In genomic region chr7:12244129-12244528, GRCh38 we compare ENCODE assay signal across 8 cellular contexts. TPM values are rescaled to one million over a fixed set of nuclear protein-coding genes. Genes with fewer than 3 reads are reported as not detected.
DNase-seq lines count a peak whose midpoint lies in the region; ATAC-seq and TF ChIP-seq lines count a peak whose summit lies in the region.

No MANE protein-coding gene starts in this region.

- no peaks in the 10 kb centered on the region for H3K9me3 ChIP-seq in A673 (ENCODE audit: low read depth, low read length, poor library complexity, severe bottlenecking)
- H3K9me3 ChIP-seq in PC-9 (ENCODE audit: insufficient read depth, low read depth), result no peaks in the 10 kb centered on the region
- H3K9me3 ChIP-seq in effector memory CD4-positive, alpha-beta T cell (ENCODE audit: control insufficient read depth, low read length), result no peaks in the 10 kb centered on the region

- peak; percentile 60 for ATAC-seq in GM19463 (IDR thresholded peaks at IDR 0.05; ENCODE audit: unreplicated experiment)
- peak; percentile 36 for ATAC-seq in foreskin keratinocyte
- no peak for ATAC-seq in GM18909 (IDR thresholded peaks at IDR 0.05; ENCODE audit: poor library complexity, unreplicated experiment)
- ATAC-seq in omental fat pad (ENCODE audit: low FRiP score), result no peak

- no peaks in the 10 kb centered on the region for H3K79me2 ChIP-seq in PC-9 (ENCODE audit: low read depth)

- H3K36me3 ChIP-seq in A673 (ENCODE audit: insufficient read depth, low read length, poor library complexity, severe bottlenecking) (no peaks in the 10 kb centered on the region), PC-9 (ENCODE audit: low read depth) (no peaks in the 10 kb centered on the region)
- H3K36me3 ChIP-seq in effector memory CD4-positive, alpha-beta T cell (ENCODE audit: control insufficient read depth, insufficient read depth, low read length), result no peaks in the 10 kb centered on the region

- H3K4me1 ChIP-seq in A673 (ENCODE audit: insufficient read depth, low read length, poor library complexity, severe bottlenecking), result no peaks in the 10 kb centered on the region
- H3K4me1 ChIP-seq in PC-9 (replicated peaks; ENCODE audit: insufficient read depth), result no peaks in the 10 kb centered on the region
- H3K4me1 ChIP-seq in foreskin keratinocyte, result no peaks in the 10 kb centered on the region
- peaks cover 5% of the 10 kb centered on the region for H3K4me1 ChIP-seq in effector memory CD4-positive, alpha-beta T cell (ENCODE audit: control insufficient read depth, insufficient read depth, low read length, poor library complexity, severe bottlenecking)

- no peak overlapping the region for H2AFZ ChIP-seq in PC-9

- H3K27ac ChIP-seq in A673 (ENCODE audit: low read depth, low read length, poor library complexity, severe bottlenecking) (no peak overlapping the region), PC-9 (no peak overlapping the region), foreskin keratinocyte (no peak overlapping the region)
- H3K27ac ChIP-seq in effector memory CD4-positive, alpha-beta T cell (ENCODE audit: insufficient read depth, low read length, poor library complexity, severe bottlenecking), result no peak overlapping the region

- intact Hi-C loops in A673 (cut with micrococcal nuclease; ENCODE audit: unreplicated experiment), result no loop called here
- intact Hi-C loops in PC-9 (cut with micrococcal nuclease; ENCODE audit: unreplicated experiment), result loop anchor here (5.0 kb wide), 1 partner anchor 78 kb away; no protein-coding TSS in a partner anchor

- TF ChIP-seq CTCF in A673 (conservative IDR thresholded peaks at IDR 0.05; ENCODE audit: low read depth, low read length) (peak; percentile 40), PC-9 (conservative IDR thresholded peaks at IDR 0.05) (peak; percentile 55), foreskin keratinocyte (conservative IDR thresholded peaks at IDR 0.05) (peak; percentile 37), omental fat pad (IDR thresholded peaks at IDR 0.05) (no peak)

- CTCF ChIA-PET in A673 (lab: Charles Lee), result interaction anchor here (1.2 kb wide), 1 partner anchor 15 kb away, joined by 4 read pairs; no protein-coding TSS in a partner anchor
- CTCF ChIA-PET in PC-9 (lab: Charles Lee), result no interaction called here

- DNase-seq in A673 (ENCODE audit: low spot score) (peak; percentile 26), PC-9 (peak in 1 of 2 experiments; percentile 16), foreskin keratinocyte (no peak), omental fat pad (ENCODE audit: low spot score) (no peak)
- no peak for DNase-seq in effector memory CD4-positive, alpha-beta T cell
- DNase-seq in central memory CD4-positive, alpha-beta T cell, result no peak

- no peaks in the 10 kb centered on the region; the same call in 1 of the 2 replicates for H3K9me2 ChIP-seq in PC-9 (ENCODE audit: insufficient read depth)

- BruUV-seq in A673 (replicated peaks; lab: Mats Ljungman, UMichigan), result no TSS peak
- BruUV-seq in PC-9 (replicated peaks; lab: Mats Ljungman, UMichigan), result no TSS peak

- H3K27me3 ChIP-seq in A673 (replicated peaks; ENCODE audit: insufficient read depth, low read depth, low read length, poor library complexity), result no peaks in the 10 kb centered on the region
- no peaks in the 10 kb centered on the region for H3K27me3 ChIP-seq in PC-9 (ENCODE audit: insufficient read depth, low read depth)
- no peaks in the 10 kb centered on the region for H3K27me3 ChIP-seq in foreskin keratinocyte
- no peaks in the 10 kb centered on the region for H3K27me3 ChIP-seq in effector memory CD4-positive, alpha-beta T cell (replicated peaks; ENCODE audit: control insufficient read depth, insufficient read depth, low read length, poor library complexity, severe bottlenecking)

- H3K4me2 ChIP-seq in PC-9, result no peak overlapping the region

- no peaks in the 10 kb centered on the region for H3F3A ChIP-seq in PC-9 (ENCODE audit: insufficient read depth, low read depth)

- no peak overlapping the region for H3K4me3 ChIP-seq in A673 (ENCODE audit: low read depth, low read length, poor library complexity, severe bottlenecking)
- H3K4me3 ChIP-seq in PC-9, result no peak overlapping the region
- no peak overlapping the region for H3K4me3 ChIP-seq in effector memory CD4-positive, alpha-beta T cell (ENCODE audit: insufficient read depth, low read depth, low read length, poor library complexity, severe bottlenecking)

- POLR2A ChIA-PET in A673 (lab: Charles Lee; ENCODE audit: low non-redundant PET), result no interaction called here
- POLR2A ChIA-PET in PC-9 (lab: Charles Lee; ENCODE audit: unreplicated experiment), result no interaction called here

- no peaks in the 10 kb centered on the region for H4K20me1 ChIP-seq in PC-9 (ENCODE audit: insufficient read depth)

RNA-seq across cellular contexts. Expression of gene TMEM106B, which starts 33.0 kb away (rescaled TPM):
- total RNA-seq in A673 (2021) (34.5 and 37.1 TPM in 2 replicates), PC-9 (2021) (61.1 and 64.4 TPM in 2 replicates), foreskin keratinocyte (31.9 and 33.1 TPM in 2 replicates), omental fat pad (10 to 100 TPM; 40.4 to 65.9 (median 45.6) TPM)
- polyA plus RNA-seq in foreskin keratinocyte, result 7.9 and 9.5 TPM in 2 replicates

Comparison
In these comparisons a context has a peak if more than half of its experiments do, and no peak if none do; other contexts are left out.
1. CTCF ChIP-seq: peak in A673 (single experiment), PC-9 (single experiment) and foreskin keratinocyte (single experiment); none in omental fat pad (0 of 3).
2. ATAC-seq: peak in GM19463 (single experiment) and foreskin keratinocyte (single experiment); none in GM18909 (single experiment) and omental fat pad (single experiment).